Comparison of ENCODE assay signal across 1 cellular context in genomic region chr15:74667973-74668372, GRCh38.
TF ChIP-seq lines count a peak whose summit lies in the region.

No MANE protein-coding gene starts in this region.

TF ChIP-seq in IMR-90, 13 proteins besides CTCF, POLR2A, EP300 and RAD21:
- TF ChIP-seq ELK1 (IDR thresholded peaks at IDR 0.05; ENCODE audit: borderline replicate concordance, low read depth, low read length) = no peak
- no peak for TF ChIP-seq RFX5 (IDR thresholded peaks at IDR 0.05; ENCODE audit: low read depth, low read length)
- no peak for TF ChIP-seq NFE2L2 (IDR thresholded peaks at IDR 0.05; ENCODE audit: low read depth, low read length)
- TF ChIP-seq BHLHE40 (IDR thresholded peaks at IDR 0.05; ENCODE audit: low read depth, low read length) = no peak
- TF ChIP-seq CHD1 (IDR thresholded peaks at IDR 0.05; ENCODE audit: low read depth, low read length) = no peak
- no peak for TF ChIP-seq MAZ (IDR thresholded peaks at IDR 0.05; ENCODE audit: borderline replicate concordance, low read depth, low read length)
- peak; percentile 78 for TF ChIP-seq MAFK (IDR thresholded peaks at IDR 0.05; ENCODE audit: low read depth, low read length)
- no peak for TF ChIP-seq MXI1 (IDR thresholded peaks at IDR 0.05; ENCODE audit: borderline replicate concordance, low read depth, low read length)
